ENCODE assay signal across 12 cellular contexts in the genomic region with DNA sequence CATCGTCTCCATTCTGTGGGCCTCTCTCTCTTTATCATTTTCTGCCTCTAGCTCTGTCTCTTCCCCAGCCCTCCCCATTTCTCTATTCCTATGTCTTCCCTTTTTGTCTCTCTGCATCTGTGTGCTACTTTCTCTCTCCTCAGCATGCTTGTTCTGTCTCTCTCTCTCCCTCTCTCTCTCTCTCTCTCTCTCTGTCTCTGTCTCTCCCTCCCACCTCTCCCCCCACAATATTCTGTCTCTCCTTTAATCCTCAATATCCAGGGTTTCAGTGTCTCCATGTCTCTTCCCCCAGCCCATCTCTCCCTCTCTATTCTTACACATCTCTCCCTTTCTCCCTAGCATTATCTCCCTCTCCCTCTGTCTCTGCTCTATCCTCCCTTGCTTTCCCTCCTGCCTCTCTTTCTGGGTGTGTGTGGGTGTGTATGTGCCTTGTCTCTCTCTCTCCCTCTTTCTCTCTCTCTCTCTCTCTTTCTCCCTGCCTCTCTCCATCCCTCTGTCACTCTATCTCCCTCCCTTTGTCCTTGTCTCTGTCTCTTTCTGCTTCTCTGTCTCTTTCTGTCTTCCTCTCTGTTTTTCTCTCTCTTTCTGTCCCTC.
DNase-seq lines count a peak whose midpoint lies in the region; TF ChIP-seq lines count a peak whose summit lies in the region.
"Had no signal": no experiment of that assay in that cellular context is flagged by ENCODE, and none has a peak within 500 bp of the region (broad histone marks: within the 10 kb centered on the region; RNA-seq: fewer than 3 reads in every experiment).

No MANE protein-coding gene starts in this region.

- TF ChIP-seq CTCF in OCI-LY3 (IDR thresholded peaks at IDR 0.05; ENCODE audit: low read depth, low read length) = no peak
- no peak for TF ChIP-seq CTCF in sigmoid colon (IDR thresholded peaks at IDR 0.05)
- TF ChIP-seq CTCF in uterus (IDR thresholded peaks at IDR 0.05) = no peak
- no peak for TF ChIP-seq CTCF in MM.1S (IDR thresholded peaks at IDR 0.05; ENCODE audit: low read length)
- no peak for TF ChIP-seq CTCF in WERI-Rb-1 (IDR thresholded peaks at IDR 0.05; ENCODE audit: low read depth, low read length)

- no peaks in the 10 kb centered on the region for H3K9me2 ChIP-seq in MM.1S (replicated peaks; ENCODE audit: insufficient read depth, low read length)

- DNase-seq in sigmoid colon (no peak), SHP77 (lab: John Stamatoyannopoulos, UW) (no peak), uterus (no peak), MM.1S (no peak), WERI-Rb-1 (no peak)
- DNase-seq: activated naive CD4-positive, alpha-beta T cell; NCI-H1694 treated with DMSO at 0.1 percent for 48 hours; NCI-H526; SHP77 treated with DMSO at 0.1 percent for 48 hours had no signal

- no peak for TF ChIP-seq EP300 in sigmoid colon (IDR thresholded peaks at IDR 0.05)

- peak overlapping the region in 9 of 11 experiments; percentile 45 to 98 (median 75); a peak in 17 of 22 replicates for H3K27ac ChIP-seq in BLaER1 treated with 17β-estradiol and CSF1 and Interleukin-3, amounts not matched to agents 10 nM and 100 nM
- H3K27ac ChIP-seq in OCI-LY3 (ENCODE audit: low read length) = no peak overlapping the region
- peak overlapping the region in 3 of 4 donors; percentile 19 to 51 (median 21) for H3K27ac ChIP-seq in sigmoid colon
- H3K27ac ChIP-seq in uterus = no peak overlapping the region
- H3K27ac ChIP-seq in MM.1S (ENCODE audit: low read length) = no peak overlapping the region
- no peak overlapping the region for H3K27ac ChIP-seq in WERI-Rb-1

- H3K4me1 ChIP-seq in BLaER1 treated with 17β-estradiol and CSF1 and Interleukin-3, amounts not matched to agents 10 nM and 100 nM = peaks cover 53 to 88% (median 66%) of the 10 kb centered on the region in 10 experiments
- H3K4me1 ChIP-seq in OCI-LY3 (ENCODE audit: low read length) = peaks cover 28% of the 10 kb centered on the region
- peaks cover 16% of the 10 kb centered on the region for H3K4me1 ChIP-seq in iPS-15b (ENCODE audit: control insufficient read depth, insufficient read depth, low read length)
- peaks cover 0 to 41% (median 32%) of the 10 kb centered on the region in 4 donors for H3K4me1 ChIP-seq in sigmoid colon
- peaks cover 0 to 5% of the 10 kb centered on the region in 2 donors for H3K4me1 ChIP-seq in uterus
- peaks cover 25% of the 10 kb centered on the region for H3K4me1 ChIP-seq in MM.1S (ENCODE audit: low read length)

- TF ChIP-seq POLR2A in sigmoid colon (IDR thresholded peaks at IDR 0.05) (no peak), uterus (IDR thresholded peaks at IDR 0.05) (no peak)

- H3K27me3 ChIP-seq in BLaER1 treated with 17β-estradiol and CSF1 and Interleukin-3, amounts not matched to agents 10 nM and 100 nM = peaks cover 0 to 26% (median 6%) of the 10 kb centered on the region in 11 experiments; a peak in 7 of 22 replicates
- H3K27me3 ChIP-seq in OCI-LY3 (ENCODE audit: low read depth, low read length) = peaks cover 48% of the 10 kb centered on the region
- H3K27me3 ChIP-seq in iPS-15b (ENCODE audit: control insufficient read depth, insufficient read depth, low read length) = no peaks in the 10 kb centered on the region
- no peaks in the 10 kb centered on the region for H3K27me3 ChIP-seq in sigmoid colon
- no peaks in the 10 kb centered on the region for H3K27me3 ChIP-seq in uterus
- no peaks in the 10 kb centered on the region for H3K27me3 ChIP-seq in MM.1S (replicated peaks; ENCODE audit: insufficient read depth, low read length)
- H3K27me3 ChIP-seq in WERI-Rb-1 (ENCODE audit: insufficient read depth, low read depth, severe bottlenecking) = no peaks in the 10 kb centered on the region

- H3K4me2 ChIP-seq in BLaER1 treated with 17β-estradiol and CSF1 and Interleukin-3, amounts not matched to agents 10 nM and 100 nM = peak overlapping the region; percentile 80 to 91 (median 86)
- peak overlapping the region; percentile 35; the same call in 1 of the 2 replicates for H3K4me2 ChIP-seq in OCI-LY3 (ENCODE audit: low read length)
- H3K4me2 ChIP-seq in MM.1S (ENCODE audit: low read depth, low read length) = no peak overlapping the region

- H3K79me2 ChIP-seq in OCI-LY3 (ENCODE audit: low read length) = no peaks in the 10 kb centered on the region
- no peaks in the 10 kb centered on the region for H3K79me2 ChIP-seq in MM.1S (ENCODE audit: low read length)

- peak overlapping the region in 7 of 11 experiments; percentile 39 to 90 (median 70); a peak in 13 of 22 replicates for H3K9ac ChIP-seq in BLaER1 treated with 17β-estradiol and CSF1 and Interleukin-3, amounts not matched to agents 10 nM and 100 nM
- H3K9ac ChIP-seq in OCI-LY3 (ENCODE audit: low read length) = no peak overlapping the region
- peak overlapping the region; percentile 32 for H3K9ac ChIP-seq in iPS-15b (ENCODE audit: low read depth, low read length)
- no peak overlapping the region for H3K9ac ChIP-seq in MM.1S (ENCODE audit: low read length)

- WGBS in sigmoid colon, 2 donors = 63 to 74% methylated on average over 1 of the region's 1 CpG

- intact Hi-C loops in sigmoid colon (cut with DNase I) (no loop called here), uterus (cut with DNase I; ENCODE audit: low total_unique reads) (no loop called here)

- H3K9me3 ChIP-seq in BLaER1 treated with 17β-estradiol and CSF1 and Interleukin-3, amounts not matched to agents 10 nM and 100 nM (replicated peaks in 1 of 11) = peaks cover 21 to 29% (median 25%) of the 10 kb centered on the region in 11 experiments
- H3K9me3 ChIP-seq in OCI-LY3 (ENCODE audit: insufficient read depth, low read length) (peaks cover 32% of the 10 kb centered on the region), iPS-15b (ENCODE audit: control insufficient read depth, insufficient read depth, low read length) (no peaks in the 10 kb centered on the region), sigmoid colon (no peaks in the 10 kb centered on the region), uterus (peaks cover 0 to 13% of the 10 kb centered on the region in 2 donors), MM.1S (replicated peaks; ENCODE audit: insufficient read depth, low read length) (no peaks in the 10 kb centered on the region), WERI-Rb-1 (ENCODE audit: severe bottlenecking) (peaks cover 11% of the 10 kb centered on the region)

- H3F3A ChIP-seq in MM.1S (ENCODE audit: insufficient read depth, low read length) = no peaks in the 10 kb centered on the region; the same call in 1 of the 2 replicates

- H2AFZ ChIP-seq in OCI-LY3 (ENCODE audit: low read depth, low read length) (no peak overlapping the region), MM.1S (ENCODE audit: low read length) (no peak overlapping the region)

- no peaks in the 10 kb centered on the region for H4K20me1 ChIP-seq in BLaER1 treated with 17β-estradiol and CSF1 and Interleukin-3, amounts not matched to agents 10 nM and 100 nM
- H4K20me1 ChIP-seq in OCI-LY3 (ENCODE audit: insufficient read depth, low read length) (no peaks in the 10 kb centered on the region), MM.1S (ENCODE audit: insufficient read depth, low read length) (no peaks in the 10 kb centered on the region)

- H3K4me3 ChIP-seq in BLaER1 treated with 17β-estradiol and CSF1 and Interleukin-3, amounts not matched to agents 10 nM and 100 nM = peak overlapping the region in 1 of 10 experiments; percentile 2; a peak in 1 of 20 replicates
- H3K4me3 ChIP-seq in OCI-LY3 (ENCODE audit: low read length) = no peak overlapping the region
- no peak overlapping the region for H3K4me3 ChIP-seq in iPS-15b (ENCODE audit: low read depth, low read length)
- no peak overlapping the region for H3K4me3 ChIP-seq in sigmoid colon
- H3K4me3 ChIP-seq in uterus = no peak overlapping the region
- no peak overlapping the region for H3K4me3 ChIP-seq in MM.1S (ENCODE audit: low read length)
- no peak overlapping the region for H3K4me3 ChIP-seq in WERI-Rb-1 (ENCODE audit: low read depth, low read length)

- H3K36me3 ChIP-seq in BLaER1 treated with 17β-estradiol and CSF1 and Interleukin-3, amounts not matched to agents 10 nM and 100 nM = peaks cover 0 to 3% (median 0%) of the 10 kb centered on the region in 11 experiments; a peak in 1 of 22 replicates
- H3K36me3 ChIP-seq in OCI-LY3 (replicated peaks; ENCODE audit: low read depth, low read length) = peaks cover 15% of the 10 kb centered on the region
- no peaks in the 10 kb centered on the region for H3K36me3 ChIP-seq in iPS-15b (ENCODE audit: control insufficient read depth, insufficient read depth, low read length)
- no peaks in the 10 kb centered on the region for H3K36me3 ChIP-seq in sigmoid colon
- H3K36me3 ChIP-seq in uterus = no peaks in the 10 kb centered on the region
- H3K36me3 ChIP-seq in MM.1S (replicated peaks; ENCODE audit: insufficient read depth, low read length) = no peaks in the 10 kb centered on the region
- H3K36me3 ChIP-seq in WERI-Rb-1 = no peaks in the 10 kb centered on the region

Comparison
In these comparisons a context has a peak if more than half of its experiments do, and no peak if none do; other contexts are left out.
1. H3K27ac ChIP-seq: peak in BLaER1 treated with 17β-estradiol and CSF1 and Interleukin-3, amounts not matched to agents 10 nM and 100 nM (9 of 11) and sigmoid colon (3 of 4); none in OCI-LY3 (single experiment), uterus (0 of 2), MM.1S (single experiment) and WERI-Rb-1 (single experiment).
2. H3K9ac ChIP-seq: peak in BLaER1 treated with 17β-estradiol and CSF1 and Interleukin-3, amounts not matched to agents 10 nM and 100 nM (7 of 11) and iPS-15b (single experiment); none in OCI-LY3 (single experiment) and MM.1S (single experiment).